In genomic region chr4:52751349-52751911, GRCh38 we compare ENCODE assay signal across 8 cellular contexts. TPM values are rescaled to one million over a fixed set of nuclear protein-coding genes. Genes with fewer than 3 reads are reported as not detected.
DNase-seq lines count a peak whose midpoint lies in the region; ATAC-seq and TF ChIP-seq lines count a peak whose summit lies in the region.

A gene with protein sequence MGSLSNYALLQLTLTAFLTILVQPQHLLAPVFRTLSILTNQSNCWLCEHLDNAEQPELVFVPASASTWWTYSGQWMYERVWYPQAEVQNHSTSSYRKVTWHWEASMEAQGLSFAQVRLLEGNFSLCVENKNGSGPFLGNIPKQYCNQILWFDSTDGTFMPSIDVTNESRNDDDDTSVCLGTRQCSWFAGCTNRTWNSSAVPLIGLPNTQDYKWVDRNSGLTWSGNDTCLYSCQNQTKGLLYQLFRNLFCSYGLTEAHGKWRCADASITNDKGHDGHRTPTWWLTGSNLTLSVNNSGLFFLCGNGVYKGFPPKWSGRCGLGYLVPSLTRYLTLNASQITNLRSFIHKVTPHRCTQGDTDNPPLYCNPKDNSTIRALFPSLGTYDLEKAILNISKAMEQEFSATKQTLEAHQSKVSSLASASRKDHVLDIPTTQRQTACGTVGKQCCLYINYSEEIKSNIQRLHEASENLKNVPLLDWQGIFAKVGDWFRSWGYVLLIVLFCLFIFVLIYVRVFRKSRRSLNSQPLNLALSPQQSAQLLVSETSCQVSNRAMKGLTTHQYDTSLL (minus strand): TSS chr4:52751425. CDS start chr4:52745520, 5,905 bp downstream.

- peaks cover 84% of the 10 kb centered on the region for H3K27me3 Mint-ChIP-seq in CD4-positive, alpha-beta T cell

- no peak for ATAC-seq in CD4-positive, alpha-beta T cell (ENCODE audit: poor library complexity)

- H3K27ac Mint-ChIP-seq in CD4-positive, alpha-beta T cell = no peak within 1 kb of the TSS

- H3K4me1 ChIP-seq in skeletal muscle tissue (ENCODE audit: control insufficient read depth in 3 of 3, insufficient read depth in 3 of 3, low read length in 3 of 3) = peaks cover 4 to 12% (median 9%) of the 10 kb centered on the region in 3 donors

- peaks cover 49% of the 10 kb centered on the region for H3K27me3 ChIP-seq in CD4-positive, alpha-beta T cell (ENCODE audit: control insufficient read depth, insufficient read depth, low read length)
- peaks cover 18 to 22% (median 19%) of the 10 kb centered on the region in 3 donors for H3K27me3 ChIP-seq in skeletal muscle tissue (ENCODE audit: control insufficient read depth in 3 of 3, insufficient read depth in 3 of 3, low read length in 3 of 3)

- H3K9ac ChIP-seq in skeletal muscle tissue (ENCODE audit: low read depth in 1 of 3, low read length in 3 of 3) = peak within 1 kb of the TSS in 1 of 3 donors; percentile 60

- peak within 1 kb of the TSS; percentile 76 for H3K4me3 Mint-ChIP-seq in CD4-positive, alpha-beta T cell

- POLR2A ChIA-PET in CD4-positive, alpha-beta T cell (lab: Charles Lee) = interaction anchor here (2.1 kb wide), 1 partner anchor 39 kb away, joined by 7 read pairs; no protein-coding TSS in a partner anchor

- no peak for TF ChIP-seq CTCF in CD4-positive, alpha-beta T cell (IDR thresholded peaks at IDR 0.05)

- H3K9me3 ChIP-seq in CD4-positive, alpha-beta T cell (ENCODE audit: control insufficient read depth, low read length) = no peaks in the 10 kb centered on the region
- H3K9me3 ChIP-seq in skeletal muscle tissue (ENCODE audit: control insufficient read depth in 3 of 3, low read length in 3 of 3) = no peaks in the 10 kb centered on the region

- no peak within 1 kb of the TSS for H3K27ac ChIP-seq in CD4-positive, alpha-beta T cell (ENCODE audit: low read depth, low read length)
- no peak within 1 kb of the TSS for H3K27ac ChIP-seq in skeletal muscle tissue (ENCODE audit: low read depth, low read length)

- CTCF ChIA-PET in CD4-positive, alpha-beta T cell (lab: Charles Lee) = no interaction called here

- no peak for DNase-seq in CD4-positive, alpha-beta T cell
- peak; percentile 38 for DNase-seq in NCI-H2029 (lab: John Stamatoyannopoulos, UW)
- peak; percentile 47 to 83 for DNase-seq in T47D (ENCODE audit: low read depth in 1 of 2, low spot score in 1 of 2)
- DNase-seq in iPS-NIHi7 (ENCODE audit: extremely low spot score) = peak; percentile 94
- no peak for DNase-seq in KG1 (lab: John Stamatoyannopoulos, UW)
- DNase-seq in NCI-H1694 (lab: John Stamatoyannopoulos, UW) = no peak
- no peak for DNase-seq in epidermal melanocyte (ENCODE audit: insufficient read length, low spot score)

- no peaks in the 10 kb centered on the region for H3K36me3 ChIP-seq in skeletal muscle tissue (ENCODE audit: control insufficient read depth in 3 of 3, insufficient read depth in 3 of 3, low read length in 3 of 3)

- no peaks in the 10 kb centered on the region for H3K4me1 Mint-ChIP-seq in CD4-positive, alpha-beta T cell (ENCODE audit: low read depth)

- H3K9me3 Mint-ChIP-seq in CD4-positive, alpha-beta T cell = no peaks in the 10 kb centered on the region

- H3K4me3 ChIP-seq in skeletal muscle tissue (ENCODE audit: low read length in 3 of 3) = peak within 1 kb of the TSS; percentile 38 to 67 (median 66)

- no peaks in the 10 kb centered on the region for H3K36me3 Mint-ChIP-seq in CD4-positive, alpha-beta T cell (ENCODE audit: low read depth)

- in situ Hi-C loops in T47D (cut with HindIII; ENCODE audit: low pct_unique_long_range_greater_than_20kb, low sequenced_read_pairs) = no loop called here

- intact Hi-C loops in CD4-positive, alpha-beta T cell (cut with DNase I, micrococcal nuclease) = no loop called here

RNA-seq across cellular contexts. Expression of the gene that starts here (rescaled TPM):
- not detected for total RNA-seq in CD4-positive, alpha-beta T cell
- 0.52 TPM for total RNA-seq in skeletal muscle tissue

Comparison
In these comparisons a context has a peak if more than half of its experiments do, and no peak if none do; other contexts are left out.
1. DNase-seq: peak in NCI-H2029 (single experiment), T47D (2 of 2) and iPS-NIHi7 (single experiment); none in CD4-positive, alpha-beta T cell (0 of 10), KG1 (single experiment), NCI-H1694 (single experiment) and epidermal melanocyte (single experiment).